ENCODE assay signal across 1 cellular context in the genomic region with DNA sequence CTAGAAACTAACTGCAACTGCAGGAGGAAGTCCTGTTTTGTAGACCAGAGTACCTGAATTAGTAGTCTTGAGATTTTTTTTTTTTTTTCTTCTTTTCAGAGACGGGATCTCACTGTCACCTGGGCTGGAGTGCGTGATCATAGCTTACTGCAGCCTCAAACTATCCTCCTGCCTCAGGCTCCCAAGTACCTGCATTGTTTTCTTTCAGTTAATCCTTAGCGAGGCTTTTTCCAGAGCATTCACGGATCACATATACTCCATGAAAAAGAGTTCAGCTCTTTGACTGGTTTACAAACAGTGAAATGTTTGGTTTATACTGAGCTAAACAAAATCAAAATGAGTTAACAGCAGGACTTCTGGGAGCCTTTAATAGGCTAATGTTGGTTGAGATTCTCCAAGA.
TF ChIP-seq lines count a peak whose summit lies in the region.

No MANE protein-coding gene starts in this region.

TF ChIP-seq in H1, 55 proteins besides CTCF, POLR2A, EP300 and RAD21 (continued from another document):
- TF ChIP-seq, protein P1, sequence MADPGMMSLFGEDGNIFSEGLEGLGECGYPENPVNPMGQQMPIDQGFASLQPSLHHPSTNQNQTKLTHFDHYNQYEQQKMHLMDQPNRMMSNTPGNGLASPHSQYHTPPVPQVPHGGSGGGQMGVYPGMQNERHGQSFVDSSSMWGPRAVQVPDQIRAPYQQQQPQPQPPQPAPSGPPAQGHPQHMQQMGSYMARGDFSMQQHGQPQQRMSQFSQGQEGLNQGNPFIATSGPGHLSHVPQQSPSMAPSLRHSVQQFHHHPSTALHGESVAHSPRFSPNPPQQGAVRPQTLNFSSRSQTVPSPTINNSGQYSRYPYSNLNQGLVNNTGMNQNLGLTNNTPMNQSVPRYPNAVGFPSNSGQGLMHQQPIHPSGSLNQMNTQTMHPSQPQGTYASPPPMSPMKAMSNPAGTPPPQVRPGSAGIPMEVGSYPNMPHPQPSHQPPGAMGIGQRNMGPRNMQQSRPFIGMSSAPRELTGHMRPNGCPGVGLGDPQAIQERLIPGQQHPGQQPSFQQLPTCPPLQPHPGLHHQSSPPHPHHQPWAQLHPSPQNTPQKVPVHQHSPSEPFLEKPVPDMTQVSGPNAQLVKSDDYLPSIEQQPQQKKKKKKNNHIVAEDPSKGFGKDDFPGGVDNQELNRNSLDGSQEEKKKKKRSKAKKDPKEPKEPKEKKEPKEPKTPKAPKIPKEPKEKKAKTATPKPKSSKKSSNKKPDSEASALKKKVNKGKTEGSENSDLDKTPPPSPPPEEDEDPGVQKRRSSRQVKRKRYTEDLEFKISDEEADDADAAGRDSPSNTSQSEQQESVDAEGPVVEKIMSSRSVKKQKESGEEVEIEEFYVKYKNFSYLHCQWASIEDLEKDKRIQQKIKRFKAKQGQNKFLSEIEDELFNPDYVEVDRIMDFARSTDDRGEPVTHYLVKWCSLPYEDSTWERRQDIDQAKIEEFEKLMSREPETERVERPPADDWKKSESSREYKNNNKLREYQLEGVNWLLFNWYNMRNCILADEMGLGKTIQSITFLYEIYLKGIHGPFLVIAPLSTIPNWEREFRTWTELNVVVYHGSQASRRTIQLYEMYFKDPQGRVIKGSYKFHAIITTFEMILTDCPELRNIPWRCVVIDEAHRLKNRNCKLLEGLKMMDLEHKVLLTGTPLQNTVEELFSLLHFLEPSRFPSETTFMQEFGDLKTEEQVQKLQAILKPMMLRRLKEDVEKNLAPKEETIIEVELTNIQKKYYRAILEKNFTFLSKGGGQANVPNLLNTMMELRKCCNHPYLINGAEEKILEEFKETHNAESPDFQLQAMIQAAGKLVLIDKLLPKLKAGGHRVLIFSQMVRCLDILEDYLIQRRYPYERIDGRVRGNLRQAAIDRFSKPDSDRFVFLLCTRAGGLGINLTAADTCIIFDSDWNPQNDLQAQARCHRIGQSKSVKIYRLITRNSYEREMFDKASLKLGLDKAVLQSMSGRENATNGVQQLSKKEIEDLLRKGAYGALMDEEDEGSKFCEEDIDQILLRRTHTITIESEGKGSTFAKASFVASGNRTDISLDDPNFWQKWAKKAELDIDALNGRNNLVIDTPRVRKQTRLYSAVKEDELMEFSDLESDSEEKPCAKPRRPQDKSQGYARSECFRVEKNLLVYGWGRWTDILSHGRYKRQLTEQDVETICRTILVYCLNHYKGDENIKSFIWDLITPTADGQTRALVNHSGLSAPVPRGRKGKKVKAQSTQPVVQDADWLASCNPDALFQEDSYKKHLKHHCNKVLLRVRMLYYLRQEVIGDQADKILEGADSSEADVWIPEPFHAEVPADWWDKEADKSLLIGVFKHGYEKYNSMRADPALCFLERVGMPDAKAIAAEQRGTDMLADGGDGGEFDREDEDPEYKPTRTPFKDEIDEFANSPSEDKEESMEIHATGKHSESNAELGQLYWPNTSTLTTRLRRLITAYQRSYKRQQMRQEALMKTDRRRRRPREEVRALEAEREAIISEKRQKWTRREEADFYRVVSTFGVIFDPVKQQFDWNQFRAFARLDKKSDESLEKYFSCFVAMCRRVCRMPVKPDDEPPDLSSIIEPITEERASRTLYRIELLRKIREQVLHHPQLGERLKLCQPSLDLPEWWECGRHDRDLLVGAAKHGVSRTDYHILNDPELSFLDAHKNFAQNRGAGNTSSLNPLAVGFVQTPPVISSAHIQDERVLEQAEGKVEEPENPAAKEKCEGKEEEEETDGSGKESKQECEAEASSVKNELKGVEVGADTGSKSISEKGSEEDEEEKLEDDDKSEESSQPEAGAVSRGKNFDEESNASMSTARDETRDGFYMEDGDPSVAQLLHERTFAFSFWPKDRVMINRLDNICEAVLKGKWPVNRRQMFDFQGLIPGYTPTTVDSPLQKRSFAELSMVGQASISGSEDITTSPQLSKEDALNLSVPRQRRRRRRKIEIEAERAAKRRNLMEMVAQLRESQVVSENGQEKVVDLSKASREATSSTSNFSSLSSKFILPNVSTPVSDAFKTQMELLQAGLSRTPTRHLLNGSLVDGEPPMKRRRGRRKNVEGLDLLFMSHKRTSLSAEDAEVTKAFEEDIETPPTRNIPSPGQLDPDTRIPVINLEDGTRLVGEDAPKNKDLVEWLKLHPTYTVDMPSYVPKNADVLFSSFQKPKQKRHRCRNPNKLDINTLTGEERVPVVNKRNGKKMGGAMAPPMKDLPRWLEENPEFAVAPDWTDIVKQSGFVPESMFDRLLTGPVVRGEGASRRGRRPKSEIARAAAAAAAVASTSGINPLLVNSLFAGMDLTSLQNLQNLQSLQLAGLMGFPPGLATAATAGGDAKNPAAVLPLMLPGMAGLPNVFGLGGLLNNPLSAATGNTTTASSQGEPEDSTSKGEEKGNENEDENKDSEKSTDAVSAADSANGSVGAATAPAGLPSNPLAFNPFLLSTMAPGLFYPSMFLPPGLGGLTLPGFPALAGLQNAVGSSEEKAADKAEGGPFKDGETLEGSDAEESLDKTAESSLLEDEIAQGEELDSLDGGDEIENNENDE (IDR thresholded peaks at IDR 0.05; ENCODE audit: insufficient replicate concordance, low read length), result no peak
- TF ChIP-seq SP2 (IDR thresholded peaks at IDR 0.05; ENCODE audit: low read length) (no peak), BRCA1 (IDR thresholded peaks at IDR 0.05; ENCODE audit: low read depth, low read length) (no peak), EGR1 (IDR thresholded peaks at IDR 0.05; ENCODE audit: borderline replicate concordance, low read depth, low read length) (no peak), TCF12 (IDR thresholded peaks at IDR 0.05; ENCODE audit: low read depth, low read length) (no peak), E2F6 (IDR thresholded peaks at IDR 0.05) (no peak), GTF2F1 (IDR thresholded peaks at IDR 0.05; ENCODE audit: borderline replicate concordance, low read depth, low read length) (no peak), SAP30 (IDR thresholded peaks at IDR 0.05; ENCODE audit: insufficient read depth, insufficient replicate concordance, low read length) (no peak), NRF1 (IDR thresholded peaks at IDR 0.05; ENCODE audit: low read depth, low read length) (no peak), POU5F1 (IDR thresholded peaks at IDR 0.05; ENCODE audit: low read depth, low read length) (no peak)
TF ChIP-seq in H1: peak in this region for 0.
